ENCODE assay signal across 7 cellular contexts in genomic region chr4:36325499-36325898, GRCh38.
DNase-seq lines count a peak whose midpoint lies in the region; ATAC-seq lines count a peak whose summit lies in the region.

No MANE protein-coding gene starts in this region.

- DNase-seq in medulla oblongata (ENCODE audit: extremely low spot score) (peak; percentile 44), kidney glomerular epithelial cell (lab: John Stamatoyannopoulos, UW) (no peak), NCI-H526 (lab: John Stamatoyannopoulos, UW) (no peak)
- no peak for DNase-seq in effector CD4-positive, alpha-beta T cell

- ATAC-seq in GM18873 (IDR thresholded peaks at IDR 0.05; ENCODE audit: low FRiP score, unreplicated experiment) = peak; percentile 89
- peak; percentile 64 for ATAC-seq in GM21737 (IDR thresholded peaks at IDR 0.05; ENCODE audit: unreplicated experiment)
- ATAC-seq in HG03571 (IDR thresholded peaks at IDR 0.05; ENCODE audit: unreplicated experiment) = peak; percentile 79
